In genomic region chr13:29850213-29850898, GRCh38 we compare ENCODE assay signal across 8 cellular contexts. TPM values are rescaled to one million over a fixed set of nuclear protein-coding genes. Genes with fewer than 3 reads are reported as not detected.
A peak's percentile ranks its signal among the peaks of the same experiment; 100 is the strongest.
DNase-seq lines count a peak whose midpoint lies in the region; ATAC-seq, FAIRE-seq and TF ChIP-seq lines count a peak whose summit lies in the region.

Gene UBL3, minus strand, starts transcription at chr13:29850617. Its CDS starts 1,079 bp downstream, at chr13:29849538.

- peak within 1 kb of the TSS; percentile 93 for H3K4me3 Mint-ChIP-seq in mesothelial cell of epicardium

- CTCF ChIA-PET in endothelial cell of umbilical vein (lab: Charles Lee): interaction anchor here (1.2 to 5.7 kb wide), 7 partner anchors 63 to 342 kb away, joined by 3 to 66 read pairs (median 10); no protein-coding TSS in a partner anchor

- dilution Hi-C loops in endothelial cell of umbilical vein (cut with MboI; ENCODE audit: extremely low pct_ligation_motif_present, low sequenced_read_pairs): no loop called here

- no peaks in the 10 kb centered on the region for H3K36me3 ChIP-seq in OCI-LY3 (replicated peaks; ENCODE audit: low read depth, low read length)
- no peaks in the 10 kb centered on the region for H3K36me3 ChIP-seq in endothelial cell of umbilical vein (ENCODE audit: control insufficient read depth in 2 of 2, extremely low read depth in 1 of 2, insufficient read depth in 2 of 2, low read length in 2 of 2)

- no peaks in the 10 kb centered on the region for H3K9me3 Mint-ChIP-seq in mesothelial cell of epicardium

- H3K9me1 ChIP-seq in endothelial cell of umbilical vein (replicated peaks; ENCODE audit: control insufficient read depth, extremely low read depth, insufficient read depth, low read length): no peaks in the 10 kb centered on the region

- intact Hi-C loops in endothelial cell of umbilical vein (cut with micrococcal nuclease): loop anchor here (1.0 kb wide), 1 partner anchor 74 kb away; no protein-coding TSS in a partner anchor

- peak within 1 kb of the TSS; percentile 92 for H3K4me2 ChIP-seq in OCI-LY3 (ENCODE audit: low read length)
- peak within 1 kb of the TSS; percentile 99 for H3K4me2 ChIP-seq in endothelial cell of umbilical vein (ENCODE audit: insufficient read depth, low read length)

- peak within 1 kb of the TSS; percentile 100 for H3K27ac Mint-ChIP-seq in mesothelial cell of epicardium

- H3K9me3 ChIP-seq in OCI-LY3 (ENCODE audit: insufficient read depth, low read length): no peaks in the 10 kb centered on the region
- no peaks in the 10 kb centered on the region for H3K9me3 ChIP-seq in endothelial cell of umbilical vein (replicated peaks; ENCODE audit: control insufficient read depth, insufficient read depth, low read length)

- H3K4me3 ChIP-seq in OCI-LY3 (ENCODE audit: low read length): peak within 1 kb of the TSS; percentile 92
- H3K4me3 ChIP-seq in endothelial cell of umbilical vein (replicated peaks in 1 of 3; ENCODE audit: insufficient read depth in 1 of 3, low read depth in 1 of 3, low read length in 3 of 3): peak within 1 kb of the TSS; percentile 80 to 99 (median 98)

- H3K27ac ChIP-seq in OCI-LY3 (ENCODE audit: low read length): peak within 1 kb of the TSS; percentile 55
- peak within 1 kb of the TSS; percentile 83 for H3K27ac ChIP-seq in endothelial cell of umbilical vein (ENCODE audit: insufficient read depth, low read depth, low read length)

- H3K79me2 ChIP-seq in OCI-LY3 (ENCODE audit: low read length) (peaks cover 34% of the 10 kb centered on the region), endothelial cell of umbilical vein (ENCODE audit: control insufficient read depth, insufficient read depth, low read length) (peaks cover 32% of the 10 kb centered on the region)

- peaks cover 52% of the 10 kb centered on the region for H3K4me1 Mint-ChIP-seq in mesothelial cell of epicardium

- TSS peak; percentile 52 for BruUV-seq in endothelial cell of umbilical vein (replicated peaks; lab: Mats Ljungman, UMichigan)

- POLR2A ChIA-PET in endothelial cell of umbilical vein (lab: Charles Lee): interaction anchor here (1.3 to 1.6 kb wide), 2 partner anchors 74 to 766 kb away, joined by 3 to 7 read pairs; no protein-coding TSS in a partner anchor

- no peaks in the 10 kb centered on the region for H3K36me3 Mint-ChIP-seq in mesothelial cell of epicardium

- DNase-seq in DMS 273 (lab: John Stamatoyannopoulos, UW; ENCODE audit: unreplicated experiment) (peak; percentile 97), HuH-7.5 (ENCODE audit: low spot score) (peak; percentile 82), endothelial cell of umbilical vein (ENCODE audit: low read depth, low spot score) (peak; percentile 97), mesothelial cell of epicardium (ENCODE audit: low spot score in 2 of 2, unreplicated experiment in 2 of 2) (peak; percentile 91 to 92)
- peak; percentile 93 for DNase-seq in activated CD8-positive, alpha-beta memory T cell treated with anti-CD3 and anti-CD28 coated beads, Interleukin-2, amount 50 U/mL, for 48 hours
- peak; percentile 91 to 93 for DNase-seq in stimulated activated CD8-positive, alpha-beta memory T cell treated with anti-CD3 and anti-CD28 coated beads, Interleukin-15, amount 100 ng/mL, for 4 hours (ENCODE audit: low read depth in 2 of 2)

- peak; percentile 86 for ATAC-seq in GM21526 (IDR thresholded peaks at IDR 0.05; ENCODE audit: low FRiP score, unreplicated experiment)

- peak; percentile 89 for FAIRE-seq in endothelial cell of umbilical vein (lab: Jason Lieb, UNC)

- H3K27me3 ChIP-seq in OCI-LY3 (ENCODE audit: low read depth, low read length) (no peaks in the 10 kb centered on the region), endothelial cell of umbilical vein (ENCODE audit: control insufficient read depth in 2 of 2, insufficient read depth in 2 of 2, low read length in 2 of 2) (peaks cover 0 to 14% of the 10 kb centered on the region in 2 experiments)

- TF ChIP-seq CTCF in OCI-LY3 (IDR thresholded peaks at IDR 0.05; ENCODE audit: low read depth, low read length): no peak
- TF ChIP-seq CTCF in endothelial cell of umbilical vein (IDR thresholded peaks at IDR 0.05; ENCODE audit: extremely low read depth in 1 of 2, insufficient read depth in 1 of 2, low read depth in 1 of 2, low read length in 2 of 2): no peak
- no peak for TF ChIP-seq CTCF in mesothelial cell of epicardium (IDR thresholded peaks at IDR 0.05; ENCODE audit: unreplicated experiment)

- no peaks in the 10 kb centered on the region for H3K27me3 Mint-ChIP-seq in mesothelial cell of epicardium (ENCODE audit: low read depth)

- H3K9ac ChIP-seq in OCI-LY3 (ENCODE audit: low read length): peak within 1 kb of the TSS; percentile 92
- H3K9ac ChIP-seq in endothelial cell of umbilical vein (replicated peaks; ENCODE audit: extremely low read depth, insufficient read depth, low read length): peak within 1 kb of the TSS; percentile 92

- H3K4me1 ChIP-seq in OCI-LY3 (ENCODE audit: low read length) (peaks cover 24% of the 10 kb centered on the region), endothelial cell of umbilical vein (ENCODE audit: control insufficient read depth, extremely low read depth, insufficient read depth, low read length) (peaks cover 22% of the 10 kb centered on the region)

- TF ChIP-seq POLR2A in endothelial cell of umbilical vein (IDR thresholded peaks at IDR 0.05; ENCODE audit: low read depth, low read length): peak; percentile 62

- H2AFZ ChIP-seq in OCI-LY3 (ENCODE audit: low read depth, low read length): peak within 1 kb of the TSS; percentile 79; the same call in 1 of the 2 replicates
- peak within 1 kb of the TSS; percentile 65 for H2AFZ ChIP-seq in endothelial cell of umbilical vein (ENCODE audit: low read depth, low read length)

- H4K20me1 ChIP-seq in OCI-LY3 (ENCODE audit: insufficient read depth, low read length): peaks cover 13% of the 10 kb centered on the region; the same call in 1 of the 2 replicates
- H4K20me1 ChIP-seq in endothelial cell of umbilical vein (replicated peaks; ENCODE audit: control insufficient read depth, extremely low read depth, insufficient read depth, low read length): no peaks in the 10 kb centered on the region

TF ChIP-seq in endothelial cell of umbilical vein, 7 proteins besides CTCF, POLR2A, EP300 and RAD21:
- TF ChIP-seq MAX (IDR thresholded peaks at IDR 0.05; ENCODE audit: insufficient read depth, insufficient read length): no peak
- TF ChIP-seq POLR2AphosphoS5 (IDR thresholded peaks at IDR 0.05; ENCODE audit: insufficient read depth, low read depth, low read length): peak; percentile 65
- TF ChIP-seq EZH2 (IDR thresholded peaks at IDR 0.05; ENCODE audit: borderline replicate concordance, low read depth, low read length, severe bottlenecking): no peak

RNA-seq across cellular contexts. Expression of gene UBL3, which starts in this region (rescaled TPM):
- 11.1 and 11.8 TPM in 2 replicates for total RNA-seq in endothelial cell of umbilical vein
- polyA plus RNA-seq in endothelial cell of umbilical vein: 3.6 and 4.8 TPM in 2 replicates
- 5.1 and 5.8 TPM in 2 replicates for polyA plus RNA-seq in endothelial cell of umbilical vein (2011; cell fraction: cytosol; rRNA removed)
- 3.5 and 4.6 TPM in 2 replicates for polyA plus RNA-seq in endothelial cell of umbilical vein (2011; cell fraction: nucleus; rRNA removed)
- polyA plus RNA-seq in endothelial cell of umbilical vein (2012): 10.3 and 10.6 TPM in 2 replicates
- 6.5 TPM in 2 replicates for polyA minus RNA-seq in endothelial cell of umbilical vein
- polyA minus RNA-seq in endothelial cell of umbilical vein (2011; cell fraction: cytosol; rRNA and poly(A)+ RNA removed): 12.2 TPM
- 8.9 and 9.1 TPM in 2 replicates for polyA minus RNA-seq in endothelial cell of umbilical vein (2011; cell fraction: nucleus; rRNA and poly(A)+ RNA removed)
- 22.7 to 23.6 TPM (median 23.3 TPM) in 3 replicates for total RNA-seq in mesothelial cell of epicardium

Comparison
In these comparisons a context has a peak if more than half of its experiments do, and no peak if none do; other contexts are left out.
1. Peak in every context shown above with its lines: DNase-seq, ATAC-seq, H3K4me3 ChIP-seq and H3K27ac ChIP-seq.